Comparison of ENCODE assay signal across 28 cellular contexts in the genomic region with DNA sequence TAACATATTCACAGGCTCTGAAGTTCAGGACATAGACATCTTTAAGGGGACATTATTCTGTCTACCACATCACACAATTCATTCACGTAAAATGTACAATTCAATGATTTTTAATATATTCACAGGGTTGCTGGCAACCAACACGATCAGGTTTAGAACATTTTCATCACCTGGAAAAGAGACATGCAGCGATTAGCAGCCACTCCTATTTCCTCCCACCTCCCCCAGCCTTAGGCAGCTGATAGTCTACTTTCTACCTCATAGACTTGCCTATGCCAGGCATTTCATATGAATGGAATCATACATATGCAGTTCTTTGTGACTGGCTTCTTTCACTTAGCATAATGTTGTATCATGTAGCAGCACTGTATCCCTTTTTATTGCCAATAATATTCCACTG.
"Had no signal": no experiment of that assay in that cellular context is flagged by ENCODE, and none has a peak within 500 bp of the region (broad histone marks: within the 10 kb centered on the region; RNA-seq: fewer than 3 reads in every experiment).

No MANE protein-coding gene starts in this region.

- FAIRE-seq: colon, endometrium, endothelial cell of umbilical vein, frontal cortex had no signal

- DNase-seq: colonic mucosa; cortex of kidney; dermis blood vessel endothelial cell; dorsolateral prefrontal cortex; effector CD4-positive, alpha-beta T cell; effector CD8-positive, alpha-beta T cell; effector memory CD4-positive, alpha-beta T cell; effector memory CD8-positive, alpha-beta T cell; endodermal cell; erythroblast; esophagus squamous epithelium; foreskin fibroblast; foreskin keratinocyte; foreskin melanocyte; gastrocnemius medialis; glutamatergic neuron; heart left ventricle; heart right ventricle had no signal

- H3K9me3 ChIP-seq: colonic mucosa, esophagus muscularis mucosa, esophagus squamous epithelium, gastrocnemius medialis, gastroesophageal sphincter had no signal

- H3K27me3 ChIP-seq: colonic mucosa, dorsolateral prefrontal cortex, esophagus muscularis mucosa, esophagus squamous epithelium, gastrocnemius medialis, gastroesophageal sphincter, heart left ventricle, heart right ventricle had no signal

- H3K27ac ChIP-seq: colonic mucosa, coronary artery, dorsolateral prefrontal cortex, epithelial cell of prostate, esophagus muscularis mucosa, esophagus squamous epithelium, foreskin keratinocyte, gastrocnemius medialis, gastroesophageal sphincter, heart left ventricle, heart right ventricle had no signal

- H3K36me3 ChIP-seq: colonic mucosa, esophagus muscularis mucosa, esophagus squamous epithelium, gastrocnemius medialis, gastroesophageal sphincter, heart left ventricle, heart right ventricle had no signal

- ATAC-seq: effector memory CD8-positive, alpha-beta T cell; esophagus mucosa; foreskin keratinocyte; gastrocnemius medialis; gastroesophageal sphincter; heart left ventricle; heart right ventricle had no signal

- H3K4me3 ChIP-seq: colonic mucosa, coronary artery, dorsolateral prefrontal cortex, esophagus muscularis mucosa, esophagus squamous epithelium, gastrocnemius medialis, gastroesophageal sphincter, heart left ventricle, heart right ventricle had no signal

- H3K4me3 Mint-ChIP-seq: dendritic cell treated with granulocyte-macrophage colony-stimulating factor and Interleukin-4, amounts not matched to agents 40 ng/mL and 50 ng/mL, for 4 days; effector memory CD8-positive, alpha-beta T cell; endodermal cell had no signal

- H3K4me1 ChIP-seq: colonic mucosa, esophagus muscularis mucosa, esophagus squamous epithelium, foreskin keratinocyte, gastrocnemius medialis, gastroesophageal sphincter, heart left ventricle, heart right ventricle had no signal

- H3K27ac Mint-ChIP-seq: dendritic cell treated with granulocyte-macrophage colony-stimulating factor and Interleukin-4, amounts not matched to agents 40 ng/mL and 50 ng/mL, for 4 days; effector memory CD8-positive, alpha-beta T cell; endodermal cell had no signal
